ENCODE assay signal across 12 cellular contexts in the genomic region with DNA sequence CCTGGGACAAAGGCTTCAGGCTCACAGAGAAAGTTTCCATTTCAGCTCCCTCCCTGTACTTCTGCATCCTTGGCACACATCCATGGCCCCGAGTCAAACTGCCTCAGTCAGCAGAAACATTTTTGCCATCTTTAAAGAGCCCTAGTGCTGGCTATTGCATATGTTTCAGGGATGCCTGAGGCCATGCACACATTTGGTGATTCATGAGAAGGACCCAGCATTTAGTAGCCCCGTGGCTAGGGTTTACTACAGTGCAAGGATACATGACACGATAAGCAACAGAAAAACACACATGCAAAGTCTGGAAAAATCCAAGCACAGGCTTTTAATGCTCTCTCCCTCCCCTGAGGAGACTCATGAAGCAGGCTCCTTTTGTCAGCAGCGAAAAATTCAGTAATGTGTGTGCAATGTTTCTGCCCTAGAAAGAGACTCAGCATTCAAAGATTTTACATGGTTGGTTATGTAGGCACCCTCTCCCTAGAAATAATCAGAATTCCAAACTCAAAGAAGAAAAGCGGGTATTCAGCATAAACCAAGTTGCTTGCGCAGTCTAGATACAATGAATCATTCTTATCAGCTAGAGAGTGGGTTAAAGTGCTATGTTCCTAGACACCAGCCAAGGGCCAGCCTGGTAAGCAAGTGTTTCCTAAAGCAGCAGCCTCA. TPM values are rescaled to one million over a fixed set of nuclear protein-coding genes. Genes with fewer than 3 reads are reported as not detected.
DNase-seq lines count a peak whose midpoint lies in the region; ATAC-seq, FAIRE-seq and TF ChIP-seq lines count a peak whose summit lies in the region.
"Had no signal": no experiment of that assay in that cellular context is flagged by ENCODE, and none has a peak within 500 bp of the region (broad histone marks: within the 10 kb centered on the region; RNA-seq: fewer than 3 reads in every experiment).

No MANE protein-coding gene starts in this region.

- H3K27ac ChIP-seq in K562 (ENCODE audit: extremely low read depth, low read depth, low read length): no peak overlapping the region
- no peak overlapping the region for H3K27ac ChIP-seq in tibial artery

- in situ Hi-C loops in K562 (cut with MboI): no loop called here

- H4K20me1 ChIP-seq in K562 (replicated peaks; ENCODE audit: control insufficient read depth, insufficient read depth, low read length): no peaks in the 10 kb centered on the region

- H3K79me2 ChIP-seq in K562 (ENCODE audit: control insufficient read depth, insufficient read depth, low read length): no peaks in the 10 kb centered on the region

- H3K9me1 ChIP-seq in K562 (ENCODE audit: control insufficient read depth, insufficient read depth, low read length): no peaks in the 10 kb centered on the region

- ATAC-seq in K562 (peak; percentile 45; the same call in 1 of the 3 replicates), left ventricle myocardium superior (peak; percentile 73), HG02623 (IDR thresholded peaks at IDR 0.05; ENCODE audit: unreplicated experiment) (no peak), HG03025 (IDR thresholded peaks at IDR 0.05; ENCODE audit: low FRiP score, unreplicated experiment) (no peak), HG02588 (IDR thresholded peaks at IDR 0.05; ENCODE audit: unreplicated experiment) (no peak)
- ATAC-seq: naive thymus-derived CD8-positive, alpha-beta T cell had no signal

- no peak for TF ChIP-seq RAD21 in K562 (CRISPR knock-in tag; conservative IDR thresholded peaks at IDR 0.05 in 1 of 2, IDR thresholded peaks at IDR 0.05 in 1 of 2)

- no peak overlapping the region for H2AFZ ChIP-seq in K562 (ENCODE audit: low read depth, low read length)

- no peaks in the 10 kb centered on the region for H3K4me1 ChIP-seq in K562 (replicated peaks in 1 of 2; ENCODE audit: control insufficient read depth in 2 of 2, insufficient read depth in 2 of 2, low read length in 2 of 2)
- peaks cover 0 to 11% (median 0%) of the 10 kb centered on the region in 4 donors for H3K4me1 ChIP-seq in tibial artery

- H3K9me3 ChIP-seq in K562 (replicated peaks; ENCODE audit: control insufficient read depth, insufficient read depth, low read depth, low read length): no peaks in the 10 kb centered on the region
- peaks cover 0 to 3% (median 0%) of the 10 kb centered on the region in 3 donors for H3K9me3 ChIP-seq in tibial artery

- H3K27me3 ChIP-seq in K562 (ENCODE audit: control insufficient read depth in 2 of 2, insufficient read depth in 2 of 2, low read length in 2 of 2) (no peaks in the 10 kb centered on the region), tibial artery (no peaks in the 10 kb centered on the region)

- 0% methylated on average over 6 of the region's 6 CpGs for WGBS in K562 (ENCODE audit: insufficient coverage, low coverage, missing lambda C conversion rate)

- TF ChIP-seq POLR2A in K562 (conservative IDR thresholded peaks at IDR 0.05): no peak

- H3K9ac ChIP-seq in K562 (ENCODE audit: insufficient read depth in 1 of 2, low read depth in 2 of 2, low read length in 2 of 2): no peak overlapping the region

- TF ChIP-seq CTCF in K562 (IDR thresholded peaks at IDR 0.05 in 2 of 3, conservative IDR thresholded peaks at IDR 0.05 in 1 of 3; ENCODE audit: insufficient read depth in 2 of 3, low read depth in 1 of 3, low read length in 3 of 3): no peak
- TF ChIP-seq CTCF in tibial artery (IDR thresholded peaks at IDR 0.05): no peak

- CTCF ChIA-PET in K562 (lab: Yijun Ruan, JAX; ENCODE audit: low intra/inter-chr PET ratio): no interaction called here

- H3K36me3 ChIP-seq in K562 (ENCODE audit: control insufficient read depth, insufficient read depth, low read length) (no peaks in the 10 kb centered on the region), tibial artery (no peaks in the 10 kb centered on the region)

- intact Hi-C loops in K562 (cut with micrococcal nuclease): no loop called here
- intact Hi-C loops in left ventricle myocardium superior (cut with micrococcal nuclease): no loop called here
- intact Hi-C loops in tibial artery (cut with DNase I; ENCODE audit: low total_unique reads): no loop called here

- no peak for FAIRE-seq in K562 (lab: Jason Lieb, UNC)

- no TSS peak for BruUV-seq in K562 (replicated peaks; lab: Mats Ljungman, UMichigan)

- peak; percentile 13 for DNase-seq in HT1080 (ENCODE audit: low read depth)
- DNase-seq in K562 (ENCODE audit: extremely low read depth in 1 of 4, low spot score in 3 of 4): no peak
- peak; percentile 61 for DNase-seq in left ventricle myocardium superior
- peak; percentile 69 to 73 for DNase-seq in tibial artery
- no peak for DNase-seq in retina
- DNase-seq: naive thymus-derived CD8-positive, alpha-beta T cell; NCI-H1930 had no signal

- H3K4me3 ChIP-seq in K562 (no peak overlapping the region), tibial artery (no peak overlapping the region)

- POLR2A ChIA-PET in K562 (lab: Yijun Ruan, JAX): no interaction called here

- TF ChIP-seq EP300 in K562 (IDR thresholded peaks at IDR 0.05; ENCODE audit: low read length): no peak

- no peak overlapping the region for H3K4me2 ChIP-seq in K562 (ENCODE audit: insufficient read depth, low read length)

TF ChIP-seq in K562, 482 proteins besides CTCF, POLR2A, EP300 and RAD21:
- TF ChIP-seq ZNF316 (IDR thresholded peaks at IDR 0.05) (0 out of 2 replicates have a peak, but pooled peaks have one; percentile 16), RNF2 (IDR thresholded peaks at IDR 0.05) (no peak)

RNA-seq across cellular contexts. Expression of a gene that starts 17.6 kb away (rescaled TPM):
- total RNA-seq in HT1080 (2014; rRNA removed; shearing (Covaris generic)): 0.30 TPM in 1 of 2 replicates, not detected in the other
- not detected in 2 replicates for polyA plus RNA-seq in HT1080 (2015; cell fraction: cytosol; rRNA removed)
- polyA plus RNA-seq in HT1080 (2015; cell fraction: nucleus; rRNA removed): not detected in 2 replicates
- total RNA-seq in K562 (2011; cell fraction: chromatin; rRNA removed; ENCODE audit: low replicate concordance): not detected in 2 replicates
- total RNA-seq in K562 (2011; cell fraction: nucleolus; rRNA removed): not detected in 2 replicates
- total RNA-seq in K562 (2011; cell fraction: nucleoplasm; rRNA removed): not detected in 2 replicates
- total RNA-seq in K562 (2014; rRNA removed) (not detected in 2 replicates), K562 (2014; rRNA removed; fragmentation: Illumina TruSeq; extraction: Trizol) (not detected in 2 replicates), K562 (2015; rRNA removed; fragmentation: Illumina TruSeq; extraction: Trizol) (not detected in 2 replicates), K562 (2021) (not detected in 2 replicates), left ventricle myocardium superior (not detected)
- polyA plus RNA-seq in K562 (2011; rRNA removed) (not detected in 2 replicates), K562 (2014; fragmentation: Illumina TruSeq; extraction: Trizol) (not detected in 2 replicates), K562 (2014; fragmentation: Nextera tagmentation; extraction: Ambion mirVana) (not detected), K562 (2014; rRNA removed) (not detected in 2 replicates)
- polyA plus RNA-seq in K562 (2011; cell fraction: cytosol; rRNA removed): not detected in 2 replicates
- polyA plus RNA-seq in K562 (2011; cell fraction: nucleus; rRNA removed): not detected in 2 replicates
- not detected in 2 replicates for polyA plus RNA-seq in K562 (2012)
- polyA minus RNA-seq in K562 (2011; rRNA and poly(A)+ RNA removed): not detected in 2 replicates
- not detected in 2 replicates for polyA minus RNA-seq in K562 (2011; cell fraction: cytosol; rRNA and poly(A)+ RNA removed)
- not detected in 2 replicates for polyA minus RNA-seq in K562 (2011; cell fraction: nucleus; rRNA and poly(A)+ RNA removed)
- total RNA-seq: activated T-helper 2 cell treated with anti-CD3 and anti-CD28 coated beads, Interferon-gamma antibody, Interleukin-2, Interleukin-4, amounts not matched to agents 10 μg/mL and 5 μg/mL and 100 μg/mL, durations not matched to agents 14 hours and 24 hours and 36 hours; glomerular endothelial cell; naive thymus-derived CD8-positive, alpha-beta T cell had no signal
- polyA plus RNA-seq: naive thymus-derived CD8-positive, alpha-beta T cell had no signal

RNA-seq across cellular contexts. Expression of a gene that starts 26.0 kb away (rescaled TPM):
- 18.4 TPM in 2 replicates for total RNA-seq in HT1080 (2014; rRNA removed; shearing (Covaris generic))
- 13.0 and 15.7 TPM in 2 replicates for polyA plus RNA-seq in HT1080 (2015; cell fraction: cytosol; rRNA removed)
- polyA plus RNA-seq in HT1080 (2015; cell fraction: nucleus; rRNA removed): 24.5 and 25.1 TPM in 2 replicates
- 17.8 and 35.6 TPM in 2 replicates for total RNA-seq in K562 (2011; cell fraction: chromatin; rRNA removed; ENCODE audit: low replicate concordance)
- total RNA-seq in K562 (2011; cell fraction: nucleolus; rRNA removed): 14.3 and 15.1 TPM in 2 replicates
- 29.9 and 45.6 TPM in 2 replicates for total RNA-seq in K562 (2011; cell fraction: nucleoplasm; rRNA removed)
- total RNA-seq in K562 (2014; rRNA removed) (5.7 and 7.2 TPM in 2 replicates), K562 (2014; rRNA removed; fragmentation: Illumina TruSeq; extraction: Trizol) (7.7 and 8.2 TPM in 2 replicates), K562 (2015; rRNA removed; fragmentation: Illumina TruSeq; extraction: Trizol) (7.6 and 8.2 TPM in 2 replicates), K562 (2021) (7.2 and 8.9 TPM in 2 replicates), left ventricle myocardium superior (16.8 TPM)
- polyA plus RNA-seq in K562 (2011; rRNA removed) (8.2 and 11.5 TPM in 2 replicates), K562 (2014; fragmentation: Illumina TruSeq; extraction: Trizol) (4.6 and 5.8 TPM in 2 replicates), K562 (2014; fragmentation: Nextera tagmentation; extraction: Ambion mirVana) (1 to 10 TPM; 4.6 to 5.3 TPM), K562 (2014; rRNA removed) (6.1 and 8.1 TPM in 2 replicates)
- polyA plus RNA-seq in K562 (2011; cell fraction: cytosol; rRNA removed): 3.1 and 4.6 TPM in 2 replicates
- 20.7 and 23.4 TPM in 2 replicates for polyA plus RNA-seq in K562 (2011; cell fraction: nucleus; rRNA removed)
- 5.7 and 8.7 TPM in 2 replicates for polyA plus RNA-seq in K562 (2012)
- polyA minus RNA-seq in K562 (2011; rRNA and poly(A)+ RNA removed): 13.4 and 17.4 TPM in 2 replicates
- polyA minus RNA-seq in K562 (2011; cell fraction: cytosol; rRNA and poly(A)+ RNA removed): 2.5 and 4.7 TPM in 2 replicates
- 20.3 and 33.5 TPM in 2 replicates for polyA minus RNA-seq in K562 (2011; cell fraction: nucleus; rRNA and poly(A)+ RNA removed)

Comparison
In these comparisons a context has a peak if more than half of its experiments do, and no peak if none do; other contexts are left out.
1. DNase-seq: peak in HT1080 (single experiment), left ventricle myocardium superior (single experiment) and tibial artery (2 of 2); none in K562 (0 of 4) and retina (single experiment).
2. ATAC-seq: peak in K562 (single experiment) and left ventricle myocardium superior (single experiment); none in HG02623 (single experiment), HG03025 (single experiment) and HG02588 (single experiment).